ENCODE assay signal across 14 cellular contexts in the genomic region with DNA sequence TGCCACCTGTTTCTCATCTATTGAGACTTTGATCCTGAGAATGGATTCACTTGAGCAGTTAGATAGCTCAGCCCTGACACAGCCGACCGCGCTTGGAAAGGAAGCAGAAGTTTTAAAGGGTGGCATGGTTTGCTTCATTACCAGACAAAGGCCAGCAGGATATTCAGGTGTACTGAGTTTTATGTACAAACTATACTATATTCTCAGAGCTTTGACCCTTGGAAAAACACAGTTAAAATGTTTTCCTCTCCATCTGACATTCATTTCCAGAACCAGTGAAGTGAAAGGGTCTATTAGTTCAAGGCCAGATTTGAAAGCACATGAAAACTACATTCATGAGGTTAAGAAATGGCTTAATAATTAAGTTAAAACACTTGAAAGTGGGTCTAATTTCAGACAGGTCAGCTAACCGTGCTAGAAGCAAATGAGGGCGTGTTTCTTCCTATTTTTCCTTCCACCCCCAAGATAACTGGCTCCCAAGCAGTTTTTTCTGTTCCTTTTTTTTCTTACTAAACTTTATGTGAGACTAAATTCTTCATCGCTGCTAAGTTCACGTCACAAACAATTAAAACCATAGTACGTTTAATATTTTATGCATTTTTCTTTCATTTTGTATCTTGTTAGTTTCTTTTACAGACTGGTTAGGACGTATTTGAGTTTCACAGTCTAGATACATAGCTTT.
DNase-seq lines count a peak whose midpoint lies in the region; ATAC-seq lines count a peak whose summit lies in the region.
"Had no signal": no experiment of that assay in that cellular context is flagged by ENCODE, and none has a peak within 500 bp of the region (broad histone marks: within the 10 kb centered on the region; RNA-seq: fewer than 3 reads in every experiment).

No MANE protein-coding gene starts in this region.

- intact Hi-C loops in Right ventricle myocardium superior (cut with DNase I): no loop called here

- DNase-seq in left kidney (ENCODE audit: low read depth, low spot score) (peak; percentile 75), NCI-H128 (lab: John Stamatoyannopoulos, UW; ENCODE audit: unreplicated experiment) (no peak), Right ventricle myocardium superior (no peak)
- DNase-seq: activated CD4-positive, alpha-beta T cell treated with anti-CD3 and anti-CD28 coated beads, Interleukin-2, amount 50 U/mL, for 48 hours; activated naive CD4-positive, alpha-beta T cell treated with anti-CD3 and anti-CD28 coated beads for 36 hours; NCI-H2107; stimulated activated naive CD4-positive, alpha-beta T cell treated with Interleukin-2 at 50 U/mL for 16 hours; T-helper 2 cell had no signal

- ATAC-seq in GM18511 (IDR thresholded peaks at IDR 0.05; ENCODE audit: unreplicated experiment) (peak; percentile 63), GM21447 (IDR thresholded peaks at IDR 0.05; ENCODE audit: unreplicated experiment) (peak; percentile 46), HG03354 (IDR thresholded peaks at IDR 0.05; ENCODE audit: poor library complexity, severe bottlenecking, unreplicated experiment) (peak; percentile 71), GM21360 (IDR thresholded peaks at IDR 0.05; ENCODE audit: unreplicated experiment) (no peak), HG02840 (IDR thresholded peaks at IDR 0.05; ENCODE audit: low FRiP score, unreplicated experiment) (no peak), Right ventricle myocardium superior (ENCODE audit: poor library complexity) (no peak)
- ATAC-seq: Panc1 had no signal

Comparison
In these comparisons a context has a peak if more than half of its experiments do, and no peak if none do; other contexts are left out.
1. ATAC-seq: peak in GM18511 (single experiment), GM21447 (single experiment) and HG03354 (single experiment); none in GM21360 (single experiment), HG02840 (single experiment) and Right ventricle myocardium superior (single experiment).